Comparison of ENCODE assay signal across 28 cellular contexts in the genomic region with DNA sequence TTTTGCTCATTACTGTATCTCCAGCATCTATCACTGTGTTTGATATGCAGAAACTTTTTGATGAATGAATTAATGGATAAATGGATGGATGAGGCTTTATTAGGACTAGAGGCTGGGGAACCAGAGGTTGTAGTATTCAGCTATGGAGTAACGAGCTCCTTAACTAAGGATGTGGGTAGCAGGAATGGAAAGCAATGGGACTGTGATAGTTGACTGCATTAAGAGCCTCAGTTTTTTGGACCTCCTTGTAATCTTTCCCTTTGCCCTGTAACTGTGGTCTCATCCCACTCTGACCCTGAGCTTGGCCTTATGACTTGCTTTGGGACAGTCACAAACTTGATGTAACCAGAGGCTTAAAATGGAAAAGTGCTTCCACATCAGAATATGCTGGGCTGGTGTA.
"Had no signal": no experiment of that assay in that cellular context is flagged by ENCODE, and none has a peak within 500 bp of the region (broad histone marks: within the 10 kb centered on the region; RNA-seq: fewer than 3 reads in every experiment).

No MANE protein-coding gene starts in this region.

- H3K4me3 Mint-ChIP-seq: activated CD8-positive, alpha-beta T cell treated with anti-CD3 and anti-CD28 coated beads, Interleukin-2, amount 10 ng/mL, durations not matched to agents 7 days and 5 days; activated naive CD4-positive, alpha-beta T cell treated with anti-CD3 and anti-CD28 coated beads, Interleukin-2, amount 10 ng/mL, durations not matched to agents 7 days and 5 days; activated naive CD8-positive, alpha-beta T cell treated with anti-CD3 and anti-CD28 coated beads for 36 hours; activated T-cell treated with anti-CD3 and anti-CD28 coated beads, Interleukin-2, amount 50 U/mL, for 24 hours had no signal

- H3K9me3 Mint-ChIP-seq: activated naive CD8-positive, alpha-beta T cell treated with anti-CD3 and anti-CD28 coated beads for 36 hours; activated T-cell treated with anti-CD3 and anti-CD28 coated beads, Interleukin-2, amount 50 U/mL, for 24 hours had no signal

- H3K27ac ChIP-seq: brain microvascular endothelial cell, PC-9, RWPE1 had no signal

- H3K4me2 ChIP-seq: PC-9 had no signal

- H3K36me3 ChIP-seq: brain microvascular endothelial cell, MG63 had no signal

- H3K27me3 ChIP-seq: brain microvascular endothelial cell, MG63 had no signal

- DNase-seq: activated CD4-positive, alpha-beta T cell treated with anti-CD3 and anti-CD28 coated beads, Interleukin-2, amount 10 ng/mL, durations not matched to agents 24 days and 14 days; activated CD4-positive, alpha-beta T cell treated with anti-CD3 and anti-CD28 coated beads, Interleukin-2, amount 50 U/mL, for 4 hours; activated CD8-positive, alpha-beta T cell treated with anti-CD3 and anti-CD28 coated beads, Interleukin-2, amount 10 ng/mL, durations not matched to agents 7 days and 5 days; activated gamma-delta T cell; activated naive CD4-positive, alpha-beta T cell treated with anti-CD3 and anti-CD28 coated beads, Interleukin-2, amount 10 ng/mL, durations not matched to agents 7 days and 5 days; activated naive CD8-positive, alpha-beta T cell treated with anti-CD3 and anti-CD28 coated beads for 36 hours; activated T-cell treated with anti-CD3 and anti-CD28 coated beads, Interleukin-2, amount 50 U/mL, for 24 hours; amniotic stem cell; aorta; brain microvascular endothelial cell; central memory CD4-positive, alpha-beta T cell; Kasumi-1; KBM-7; MG63; NCI-H1092; NCI-H1436 treated with DMSO at 0.1 percent for 48 hours; NCI-H1694 treated with DMSO at 0.1 percent for 48 hours; NCI-H2029; NCI-H2171; NCI-H510A; NCI-H526; NCI-H748 treated with DMSO at 0.1 percent for 48 hours; PC-9; SIG-M5; SW 1271; T-helper 1 cell had no signal

- ATAC-seq: activated CD8-positive, alpha-beta T cell treated with anti-CD3 and anti-CD28 coated beads, Interleukin-2, amount 10 ng/mL, durations not matched to agents 7 days and 5 days; Right ventricle myocardium inferior had no signal

- H3K27ac Mint-ChIP-seq: activated CD8-positive, alpha-beta T cell treated with anti-CD3 and anti-CD28 coated beads, Interleukin-2, amount 10 ng/mL, durations not matched to agents 7 days and 5 days; activated naive CD4-positive, alpha-beta T cell treated with anti-CD3 and anti-CD28 coated beads, Interleukin-2, amount 10 ng/mL, durations not matched to agents 7 days and 5 days; activated naive CD8-positive, alpha-beta T cell treated with anti-CD3 and anti-CD28 coated beads for 36 hours; activated T-cell treated with anti-CD3 and anti-CD28 coated beads, Interleukin-2, amount 50 U/mL, for 24 hours had no signal

- H3K27me3 Mint-ChIP-seq: activated naive CD8-positive, alpha-beta T cell treated with anti-CD3 and anti-CD28 coated beads for 36 hours; activated T-cell treated with anti-CD3 and anti-CD28 coated beads, Interleukin-2, amount 50 U/mL, for 24 hours had no signal

- H2AFZ ChIP-seq: PC-9 had no signal

- H3K4me3 ChIP-seq: MG63, PC-9 had no signal

- H3K36me3 Mint-ChIP-seq: activated naive CD8-positive, alpha-beta T cell treated with anti-CD3 and anti-CD28 coated beads for 36 hours had no signal
